Comparison of ENCODE assay signal across 16 cellular contexts in genomic region chr15:67152429-67152828, GRCh38.
DNase-seq lines count a peak whose midpoint lies in the region; ATAC-seq and TF ChIP-seq lines count a peak whose summit lies in the region.
"Had no signal": no experiment of that assay in that cellular context is flagged by ENCODE, and none has a peak within 500 bp of the region (broad histone marks: within the 10 kb centered on the region; RNA-seq: fewer than 3 reads in every experiment).

No MANE protein-coding gene starts in this region.

- peaks cover 5% of the 10 kb centered on the region for H3F3A ChIP-seq in PC-3 (ENCODE audit: low read length, unreplicated experiment)

- H3K4me2 ChIP-seq in PC-3 (ENCODE audit: low read length) (no peak overlapping the region), fibroblast of lung (ENCODE audit: extremely low read depth, insufficient read depth, low read length) (no peak overlapping the region)

- no peak for TF ChIP-seq CTCF in PC-3 (conservative IDR thresholded peaks at IDR 0.05; ENCODE audit: low read depth, low read length)
- TF ChIP-seq CTCF in fibroblast of lung (conservative IDR thresholded peaks at IDR 0.05 in 1 of 2, IDR thresholded peaks at IDR 0.05 in 1 of 2; ENCODE audit: low read depth in 1 of 2, low read length in 2 of 2) = no peak
- no peak for TF ChIP-seq CTCF in left lung (IDR thresholded peaks at IDR 0.05)

- H3K4me3 Mint-ChIP-seq in activated T-cell treated with anti-CD3 and anti-CD28 coated beads, Interleukin-2, amount 50 U/mL, for 72 hours = peak overlapping the region in 1 of 2 donors; percentile 16
- no peak overlapping the region for H3K4me3 Mint-ChIP-seq in stimulated activated naive B cell treated with anti-CD40 and anti-IgM and Interleukin-4, amounts not matched to agents 10 μg/mL and 1 μg/mL and 100 μg/mL, for 72 hours

- no TSS peak for BruUV-seq in PC-3 (replicated peaks; lab: Mats Ljungman, UMichigan)

- peaks cover 42% of the 10 kb centered on the region for H3K36me3 ChIP-seq in PC-3 (ENCODE audit: low read depth, low read length)
- peaks cover 26% of the 10 kb centered on the region for H3K36me3 ChIP-seq in fibroblast of lung (ENCODE audit: control insufficient read depth, insufficient read depth, low read length)
- no peaks in the 10 kb centered on the region for H3K36me3 ChIP-seq in left lung

- no peaks in the 10 kb centered on the region for H3K27me3 ChIP-seq in PC-3 (ENCODE audit: low read length)
- H3K27me3 ChIP-seq in fibroblast of lung (ENCODE audit: control insufficient read depth, insufficient read depth, low read length) = no peaks in the 10 kb centered on the region
- no peaks in the 10 kb centered on the region for H3K27me3 ChIP-seq in left lung
- H3K27me3 ChIP-seq: SJCRH30, spleen had no signal

- H3K27ac Mint-ChIP-seq in activated T-cell treated with anti-CD3 and anti-CD28 coated beads, Interleukin-2, amount 50 U/mL, for 72 hours = peak overlapping the region; percentile 43
- H3K27ac Mint-ChIP-seq in stimulated activated naive B cell treated with anti-CD40 and anti-IgM and Interleukin-4, amounts not matched to agents 10 μg/mL and 1 μg/mL and 100 μg/mL, for 72 hours = peak overlapping the region; percentile 42

- POLR2A ChIA-PET in PC-3 (lab: Charles Lee; ENCODE audit: unreplicated experiment) = no interaction called here

- H3K79me2 ChIP-seq in PC-3 (ENCODE audit: low read length) = peaks cover 87% of the 10 kb centered on the region
- H3K79me2 ChIP-seq in fibroblast of lung (ENCODE audit: control insufficient read depth, insufficient read depth, low read length) = peaks cover 87% of the 10 kb centered on the region

- intact Hi-C loops in PC-3 (cut with micrococcal nuclease) (no loop called here), left lung (cut with DNase I) (no loop called here), cardiac septum (cut with DNase I) (no loop called here)

- H2AFZ ChIP-seq in PC-3 (ENCODE audit: low read length) (no peak overlapping the region), fibroblast of lung (ENCODE audit: low read length) (no peak overlapping the region)

- H4K20me1 ChIP-seq in PC-3 (ENCODE audit: low read length) (no peaks in the 10 kb centered on the region), fibroblast of lung (ENCODE audit: control insufficient read depth, extremely low read depth, insufficient read depth, low read length) (no peaks in the 10 kb centered on the region)

- peaks cover 49% of the 10 kb centered on the region for H3K4me1 Mint-ChIP-seq in activated T-cell treated with anti-CD3 and anti-CD28 coated beads, Interleukin-2, amount 50 U/mL, for 72 hours (ENCODE audit: low read depth)
- peaks cover 59 to 82% of the 10 kb centered on the region in 2 donors for H3K4me1 Mint-ChIP-seq in stimulated activated naive B cell treated with anti-CD40 and anti-IgM and Interleukin-4, amounts not matched to agents 10 μg/mL and 1 μg/mL and 100 μg/mL, for 72 hours

- CTCF ChIA-PET in PC-3 (lab: Charles Lee) = no interaction called here

- H3K4me1 ChIP-seq in PC-3 (ENCODE audit: insufficient read depth, low read length) = peaks cover 40% of the 10 kb centered on the region
- H3K4me1 ChIP-seq in fibroblast of lung (ENCODE audit: control insufficient read depth, extremely low read depth, insufficient read depth, low read length) = peaks cover 39% of the 10 kb centered on the region
- H3K4me1 ChIP-seq in left lung = peaks cover 33 to 42% of the 10 kb centered on the region in 2 donors

- H3K27ac ChIP-seq in PC-3 (ENCODE audit: low read length) = peak overlapping the region; percentile 53
- peak overlapping the region; percentile 46 for H3K27ac ChIP-seq in fibroblast of lung (ENCODE audit: insufficient read depth, low read length)
- H3K27ac ChIP-seq in left lung = no peak overlapping the region
- H3K27ac ChIP-seq: SJCRH30, spleen had no signal

- H3K9me3 ChIP-seq in PC-3 (ENCODE audit: low read length) (no peaks in the 10 kb centered on the region), fibroblast of lung (ENCODE audit: control insufficient read depth, insufficient read depth, low read depth, low read length) (no peaks in the 10 kb centered on the region), left lung (no peaks in the 10 kb centered on the region)
- H3K9me3 ChIP-seq: mucosa of descending colon, SJCRH30, spleen had no signal

- peaks cover 3 to 4% of the 10 kb centered on the region in 2 donors for H3K9me3 Mint-ChIP-seq in activated T-cell treated with anti-CD3 and anti-CD28 coated beads, Interleukin-2, amount 50 U/mL, for 72 hours
- H3K9me3 Mint-ChIP-seq in stimulated activated naive B cell treated with anti-CD40 and anti-IgM and Interleukin-4, amounts not matched to agents 10 μg/mL and 1 μg/mL and 100 μg/mL, for 72 hours = peaks cover 0 to 4% of the 10 kb centered on the region in 2 donors

- no peaks in the 10 kb centered on the region for H3K9me2 ChIP-seq in PC-3 (replicated peaks; ENCODE audit: low read length)

- peaks cover 5 to 9% of the 10 kb centered on the region in 2 donors for H3K36me3 Mint-ChIP-seq in activated T-cell treated with anti-CD3 and anti-CD28 coated beads, Interleukin-2, amount 50 U/mL, for 72 hours (ENCODE audit: insufficient read depth in 2 of 2)
- peaks cover 15 to 23% of the 10 kb centered on the region in 2 donors for H3K36me3 Mint-ChIP-seq in stimulated activated naive B cell treated with anti-CD40 and anti-IgM and Interleukin-4, amounts not matched to agents 10 μg/mL and 1 μg/mL and 100 μg/mL, for 72 hours

- H3K27me3 Mint-ChIP-seq in activated T-cell treated with anti-CD3 and anti-CD28 coated beads, Interleukin-2, amount 50 U/mL, for 72 hours (ENCODE audit: low read depth) = no peaks in the 10 kb centered on the region
- no peaks in the 10 kb centered on the region for H3K27me3 Mint-ChIP-seq in stimulated activated naive B cell treated with anti-CD40 and anti-IgM and Interleukin-4, amounts not matched to agents 10 μg/mL and 1 μg/mL and 100 μg/mL, for 72 hours

- H3K9ac ChIP-seq in PC-3 (ENCODE audit: low read length) (0 out of 2 replicates have a peak overlapping the region, but pooled peaks have one; percentile 17), fibroblast of lung (ENCODE audit: insufficient read depth, low read length) (no peak overlapping the region)

- H3K4me3 ChIP-seq in PC-3 (ENCODE audit: low read length) = no peak overlapping the region
- H3K4me3 ChIP-seq in fibroblast of lung (replicated peaks in 1 of 4; ENCODE audit: control extremely low read depth in 1 of 4, insufficient read depth in 1 of 4, low read depth in 3 of 4, low read length in 4 of 4) = no peak overlapping the region
- no peak overlapping the region for H3K4me3 ChIP-seq in left lung
- H3K4me3 ChIP-seq: mucosa of descending colon, SJCRH30, spleen had no signal

- DNase-seq in activated T-cell treated with anti-CD3 and anti-CD28 coated beads, Interleukin-2, amount 50 U/mL, for 72 hours = no peak
- DNase-seq in activated T-cell treated with anti-CD3 and anti-CD28 coated beads, Interleukin-2, amount 50 U/mL, for 1 hour = no peak
- DNase-seq in PC-3 (no peak), fibroblast of lung (ENCODE audit: low read depth in 2 of 2) (no peak), left lung (no peak), H4 (ENCODE audit: low spot score) (no peak), cardiac septum (ENCODE audit: low spot score) (no peak)
- DNase-seq in stimulated activated naive B cell treated with anti-CD40 and anti-IgM and Interleukin-4, amounts not matched to agents 10 μg/mL and 1 μg/mL and 100 μg/mL, for 72 hours = no peak
- DNase-seq: activated CD4-positive, alpha-beta T cell treated with anti-CD3 and anti-CD28 coated beads for 1 hour; activated CD8-positive, alpha-beta memory T cell treated with anti-CD3 and anti-CD28 coated beads, Interleukin-2, amount 50 U/mL, for 48 hours; effector memory CD4-positive, alpha-beta T cell; hypothalamus; mucosa of descending colon; NCI-H1436; SJCRH30; spleen had no signal

- no peak for ATAC-seq in activated T-cell treated with anti-CD3 and anti-CD28 coated beads, Interleukin-2, amount 50 U/mL, for 72 hours (replicated peaks in 1 of 2)
- ATAC-seq in PC-3 (no peak), left lung (no peak)
- ATAC-seq in stimulated activated naive B cell treated with anti-CD40 and anti-IgM and Interleukin-4, amounts not matched to agents 10 μg/mL and 1 μg/mL and 100 μg/mL, for 72 hours (replicated peaks) = no peak
- ATAC-seq: mucosa of descending colon had no signal

Comparison
In these comparisons a context has a peak if more than half of its experiments do, and no peak if none do; other contexts are left out.
1. H3K27ac ChIP-seq: peak in PC-3 (single experiment) and fibroblast of lung (single experiment); none in left lung (0 of 2).